In genomic region chrX:39756086-39756883, GRCh38 we compare ENCODE assay signal across 13 cellular contexts.
DNase-seq lines count a peak whose midpoint lies in the region; ATAC-seq and TF ChIP-seq lines count a peak whose summit lies in the region.
"Had no signal": no experiment of that assay in that cellular context is flagged by ENCODE, and none has a peak within 500 bp of the region (broad histone marks: within the 10 kb centered on the region; RNA-seq: fewer than 3 reads in every experiment).

No MANE protein-coding gene starts in this region.

- no peak for TF ChIP-seq POLR2A in uterus (IDR thresholded peaks at IDR 0.05)

- H3K4me3 ChIP-seq in coronary artery (no peak overlapping the region), uterus (no peak overlapping the region), left lung (no peak overlapping the region), HAP-1 (no peak overlapping the region)
- H3K4me3 ChIP-seq: lower lobe of right lung had no signal

- in situ Hi-C loops in HAP-1 (cut with MboI; ENCODE audit: low sequenced_read_pairs), result no loop called here

- H3K9me3 ChIP-seq in uterus (no peaks in the 10 kb centered on the region), left lung (no peaks in the 10 kb centered on the region), HAP-1 (no peaks in the 10 kb centered on the region)
- H3K9me3 ChIP-seq: lower lobe of right lung had no signal

- H3K36me3 ChIP-seq in uterus (no peaks in the 10 kb centered on the region), left lung (no peaks in the 10 kb centered on the region), HAP-1 (replicated peaks) (no peaks in the 10 kb centered on the region)
- H3K36me3 ChIP-seq: lower lobe of right lung had no signal

- no peak for ATAC-seq in GM21381 (IDR thresholded peaks at IDR 0.05; ENCODE audit: unreplicated experiment)
- no peak for ATAC-seq in left lung

- peaks cover 0 to 5% of the 10 kb centered on the region in 2 donors for H3K4me1 ChIP-seq in uterus
- peaks cover 3 to 9% of the 10 kb centered on the region in 2 donors for H3K4me1 ChIP-seq in left lung
- peaks cover 11% of the 10 kb centered on the region for H3K4me1 ChIP-seq in HAP-1

- H3K27me3 ChIP-seq in uterus (no peaks in the 10 kb centered on the region), left lung (no peaks in the 10 kb centered on the region), HAP-1 (ENCODE audit: low read depth) (no peaks in the 10 kb centered on the region)

- H3K27ac ChIP-seq in coronary artery (peak overlapping the region; percentile 75 to 93), uterus (peak overlapping the region; percentile 63 to 78), left lung (peak overlapping the region in 1 of 2 donors; percentile 3)
- H3K27ac ChIP-seq: 22Rv1 had no signal

- intact Hi-C loops in uterus (cut with DNase I; ENCODE audit: low total_unique reads) (no loop called here), left lung (cut with DNase I) (no loop called here)

- no peak for TF ChIP-seq CTCF in coronary artery (IDR thresholded peaks at IDR 0.05)
- no peak for TF ChIP-seq CTCF in uterus (IDR thresholded peaks at IDR 0.05)
- TF ChIP-seq CTCF in left lung (IDR thresholded peaks at IDR 0.05), result no peak

- DNase-seq in NCI-H510A treated with DMSO at 0.1 percent for 48 hours (lab: John Stamatoyannopoulos, UW), result peak; percentile 24
- DNase-seq in NCI-H510A (lab: John Stamatoyannopoulos, UW), result no peak
- no peak for DNase-seq in coronary artery (ENCODE audit: low spot score)
- DNase-seq in myocyte (ENCODE audit: low read depth), result peak; percentile 86
- DNase-seq in uterus, result no peak
- DNase-seq in left lung, result no peak
- DNase-seq in HAP-1 (ENCODE audit: low spot score in 2 of 2), result no peak
- DNase-seq: activated T-cell treated with anti-CD3 and anti-CD28 coated beads for 4 hours; hippocampal formation; stimulated activated CD4-positive, alpha-beta T cell treated with anti-CD3 and anti-CD28 coated beads, Interleukin-4, amount 100 ng/mL, for 4 hours had no signal

Comparison
In these comparisons a context has a peak if more than half of its experiments do, and no peak if none do; other contexts are left out.
1. DNase-seq: peak in NCI-H510A treated with DMSO at 0.1 percent for 48 hours (single experiment) and myocyte (single experiment); none in NCI-H510A (single experiment), coronary artery (single experiment), uterus (0 of 2), left lung (0 of 2) and HAP-1 (0 of 2).